ENCODE assay signal across 9 cellular contexts in the genomic region with DNA sequence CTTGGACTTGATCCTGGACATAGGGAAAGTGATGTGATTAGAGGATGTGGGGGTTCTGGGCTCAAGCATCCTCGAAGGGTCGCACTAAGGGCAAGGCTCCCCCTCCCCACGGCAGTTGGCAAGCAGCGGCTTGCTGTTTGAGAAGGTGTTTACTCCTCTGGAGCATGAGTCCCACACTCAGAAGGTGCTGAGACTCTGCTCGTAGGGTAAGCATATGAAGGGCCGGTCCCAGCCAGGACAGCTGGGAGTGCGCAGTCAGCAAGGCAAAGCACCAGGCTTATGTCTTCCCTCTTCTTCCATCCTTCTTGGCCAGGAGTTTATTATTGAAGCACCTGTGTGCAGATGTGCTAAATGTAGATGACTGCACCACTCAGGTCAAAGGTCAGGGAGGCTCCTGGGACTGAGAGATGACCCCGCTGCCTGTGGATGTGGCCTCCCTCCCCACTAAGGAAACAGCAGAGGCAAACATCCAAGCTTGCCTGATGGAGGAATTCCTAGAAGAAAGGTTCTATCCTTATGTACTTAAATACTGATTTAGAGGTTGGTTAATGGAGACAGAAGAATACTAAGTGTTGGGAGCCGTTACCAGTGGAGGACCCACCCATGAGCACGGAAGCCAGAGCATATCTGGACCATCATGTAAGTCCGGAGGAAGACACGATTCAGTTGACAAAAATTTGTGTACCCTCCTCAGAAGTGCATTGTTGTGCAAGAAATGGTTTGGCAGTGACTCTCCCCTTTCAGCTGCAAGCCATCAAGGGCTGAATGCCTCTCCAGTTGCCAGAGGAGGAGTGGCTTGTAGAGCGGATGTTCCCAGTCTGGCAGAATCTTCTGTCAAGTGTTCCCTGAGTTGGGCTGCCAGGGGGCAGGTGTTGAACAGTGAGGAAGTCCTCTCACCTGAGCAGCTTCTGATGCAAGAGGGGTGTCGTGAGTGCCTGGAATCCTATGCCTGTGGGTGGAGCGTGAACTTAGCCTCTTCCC. TPM values are rescaled to one million over a fixed set of nuclear protein-coding genes. Genes with fewer than 3 reads are reported as not detected.
DNase-seq lines count a peak whose midpoint lies in the region; ATAC-seq, FAIRE-seq and TF ChIP-seq lines count a peak whose summit lies in the region.
"Had no signal": no experiment of that assay in that cellular context is flagged by ENCODE, and none has a peak within 500 bp of the region (broad histone marks: within the 10 kb centered on the region; RNA-seq: fewer than 3 reads in every experiment).

No MANE protein-coding gene starts in this region.

- H3K27me3 ChIP-seq in bronchial epithelial cell (ENCODE audit: control insufficient read depth, insufficient read depth, low read length) (no peaks in the 10 kb centered on the region), liver (ENCODE audit: control insufficient read depth in 4 of 4, insufficient read depth in 4 of 4, low read length in 3 of 4) (no peaks in the 10 kb centered on the region), upper lobe of right lung (no peaks in the 10 kb centered on the region), SJCRH30 (peaks cover 7% of the 10 kb centered on the region; the same call in 1 of the 2 replicates)

- no peak overlapping the region for H3K9ac ChIP-seq in liver (ENCODE audit: low read depth in 1 of 2, low read length in 2 of 2)

- DNase-seq in A549 (ENCODE audit: low read depth in 1 of 2, low spot score in 1 of 2) (peak in 1 of 2 experiments; percentile 47), M059J (ENCODE audit: low read depth) (peak; percentile 86), bronchial epithelial cell (ENCODE audit: low read depth) (peak; percentile 99), upper lobe of right lung (peak; percentile 89), SJCRH30 (no peak)
- no peak for DNase-seq in stimulated activated CD4-positive, alpha-beta T cell treated with anti-CD3 and anti-CD28 coated beads, Interleukin-4, amount 100 ng/mL, for 1 hour

- peak overlapping the region; percentile 53 for H3K4me2 ChIP-seq in A549

- H3K4me1 ChIP-seq in A549 (peaks cover 48% of the 10 kb centered on the region), liver (ENCODE audit: control insufficient read depth in 4 of 4, insufficient read depth in 4 of 4, low read length in 3 of 4) (peaks cover 11 to 35% (median 27%) of the 10 kb centered on the region in 4 donors), upper lobe of right lung (peaks cover 36% of the 10 kb centered on the region), SJCRH30 (peaks cover 2% of the 10 kb centered on the region; the same call in 1 of the 2 replicates)

- TF ChIP-seq CTCF in A549 (IDR thresholded peaks at IDR 0.05), result no peak
- peak; percentile 36 for TF ChIP-seq CTCF in bronchial epithelial cell (IDR thresholded peaks at IDR 0.05; ENCODE audit: insufficient read depth, low read length, severe bottlenecking)
- no peak for TF ChIP-seq CTCF in liver (IDR thresholded peaks at IDR 0.05; ENCODE audit: low read depth, low read length, missing input control)
- no peak for TF ChIP-seq CTCF in upper lobe of right lung (IDR thresholded peaks at IDR 0.05)

- WGBS in A549 (ENCODE audit: missing lambda C conversion rate), result 73% methylated on average over 15 of the region's 15 CpGs
- WGBS in liver, result 57% methylated on average over 15 of the region's 15 CpGs

- TF ChIP-seq EP300 in A549 (IDR thresholded peaks at IDR 0.05), result no peak

- H3K9me3 ChIP-seq in A549, result no peaks in the 10 kb centered on the region
- H3K9me3 ChIP-seq in liver (ENCODE audit: control insufficient read depth in 4 of 4, low read length in 3 of 4), result no peaks in the 10 kb centered on the region
- no peaks in the 10 kb centered on the region for H3K9me3 ChIP-seq in upper lobe of right lung
- H3K9me3 ChIP-seq in SJCRH30 (replicated peaks), result no peaks in the 10 kb centered on the region

- intact Hi-C loops in upper lobe of right lung (cut with DNase I), result no loop called here

- CTCF ChIA-PET in A549 (lab: Yijun Ruan, JAX), result interaction anchor here (0.7 to 2.0 kb wide), 9 partner anchors 12 to 139 kb away, joined by 3 to 7 read pairs (median 3); no protein-coding TSS in a partner anchor

- H3K36me3 ChIP-seq in bronchial epithelial cell (ENCODE audit: control insufficient read depth, insufficient read depth, low read length) (no peaks in the 10 kb centered on the region), liver (ENCODE audit: control insufficient read depth in 4 of 4, insufficient read depth in 3 of 4, low read depth in 1 of 4, low read length in 3 of 4) (no peaks in the 10 kb centered on the region), upper lobe of right lung (no peaks in the 10 kb centered on the region), SJCRH30 (no peaks in the 10 kb centered on the region)

- no peak for TF ChIP-seq POLR2A in A549 (IDR thresholded peaks at IDR 0.05; ENCODE audit: low read length)

- TF ChIP-seq RAD21 in A549 (conservative IDR thresholded peaks at IDR 0.05 in 1 of 2, IDR thresholded peaks at IDR 0.05 in 1 of 2) (no peak), liver (IDR thresholded peaks at IDR 0.05) (peak; percentile 68 to 80)

- POLR2A ChIA-PET in A549 (lab: Yijun Ruan, JAX), result interaction anchor here (1.2 to 2.3 kb wide), 3 partner anchors 27 to 88 kb away, joined by 3 to 10 read pairs (median 5); no protein-coding TSS in a partner anchor

- no peak for FAIRE-seq in A549 (lab: Jason Lieb, UNC)
- FAIRE-seq in bronchial epithelial cell (lab: Jason Lieb, UNC), result peak; percentile 98
- FAIRE-seq: TTC549 had no signal

- H3K4me3 ChIP-seq in A549 (no peak overlapping the region), bronchial epithelial cell (ENCODE audit: low read depth, low read length) (no peak overlapping the region), liver (ENCODE audit: low read depth in 1 of 3, low read length in 3 of 3) (no peak overlapping the region), upper lobe of right lung (no peak overlapping the region), SJCRH30 (no peak overlapping the region)

- H3K27ac ChIP-seq in A549 (peak overlapping the region; percentile 35 to 89; a peak in 4 of 6 replicates), liver (ENCODE audit: low read depth in 1 of 2, low read length in 2 of 2) (peak overlapping the region; percentile 74 to 80), upper lobe of right lung (peak overlapping the region; percentile 89), SJCRH30 (no peak overlapping the region)

- ATAC-seq in A549 (peak in 1 of 2 experiments; percentile 30; a peak in 3 of 6 replicates), upper lobe of right lung (peak; percentile 83), HG03469 (IDR thresholded peaks at IDR 0.05; ENCODE audit: unreplicated experiment) (no peak)

TF ChIP-seq in A549, 52 proteins besides CTCF, POLR2A, EP300 and RAD21:
- TF ChIP-seq CEBPB (IDR thresholded peaks at IDR 0.05), result peak in 1 of 2 experiments; percentile 49; a peak in 1 of 4 replicates
- TF ChIP-seq MAZ (IDR thresholded peaks at IDR 0.05; ENCODE audit: borderline replicate concordance, low read depth, low read length), result no peak
- no peak for TF ChIP-seq TP53 (CRISPR knock-in tag; IDR thresholded peaks at IDR 0.05)

TF ChIP-seq in liver, 16 proteins besides CTCF, POLR2A, EP300 and RAD21 (continues in another document):
- TF ChIP-seq RXRA (IDR thresholded peaks at IDR 0.05) (peak; percentile 94 to 98), FOXA2 (IDR thresholded peaks at IDR 0.05) (peak; percentile 50), GABPA (IDR thresholded peaks at IDR 0.05 in 1 of 2, conservative IDR thresholded peaks at IDR 0.05 in 1 of 2) (peak; percentile 32 to 81), HNF4A (conservative IDR thresholded peaks at IDR 0.05) (peak; percentile 91 to 94), YY1 (IDR thresholded peaks at IDR 0.05) (peak; percentile 80), MAX (IDR thresholded peaks at IDR 0.05) (peak; percentile 97), TAF1 (conservative IDR thresholded peaks at IDR 0.05) (peak; percentile 29), ATF3 (IDR thresholded peaks at IDR 0.05) (peak; percentile 93), NR2F2 (IDR thresholded peaks at IDR 0.05) (peak; percentile 82), JUND (IDR thresholded peaks at IDR 0.05) (peak; percentile 87 to 90)

RNA-seq across cellular contexts. Expression of gene CDKN2AIPNL, which starts 27.2 kb away (rescaled TPM):
- 42.4 and 49.9 TPM in 2 replicates for polyA plus RNA-seq in A549 (2011; rRNA removed)
- polyA plus RNA-seq in A549 (2012; cell fraction: cytosol; rRNA removed), result 29.8 and 37.9 TPM in 2 replicates
- 9.4 and 13.6 TPM in 2 replicates for polyA plus RNA-seq in A549 (2012; cell fraction: nucleus; rRNA removed)
- polyA plus RNA-seq in A549 (2017; fragmentation: RNase III; extraction: RNeasy Plus Mini Kit Qiagen cat#74134 plus additional on column Dnase treatment), result 44.7 to 48.0 TPM (median 44.9 TPM) in 3 replicates
- polyA minus RNA-seq in A549 (2011; rRNA and poly(A)+ RNA removed), result 8.5 and 9.5 TPM in 2 replicates
- total RNA-seq in M059J (2014; rRNA removed; shearing (Covaris generic)), result 29.9 and 37.1 TPM in 2 replicates
- 37.1 and 45.1 TPM in 2 replicates for total RNA-seq in bronchial epithelial cell
- total RNA-seq in liver, result 10 to 100 TPM in 1 of 2 donors, 1 to 10 TPM in 1; 7.8 to 10.8 TPM
- polyA plus RNA-seq in liver, result 10 to 100 TPM in 1 of 2 donors, 1 to 10 TPM in 1; 7.2 to 13.3 TPM
- 16.5 TPM for total RNA-seq in upper lobe of right lung
- 51.3 and 62.4 TPM in 2 replicates for total RNA-seq in SJCRH30 (2014; rRNA removed; shearing (Covaris generic))

Comparison
In these comparisons a context has a peak if more than half of its experiments do, and no peak if none do; other contexts are left out.
1. DNase-seq: peak in M059J (single experiment), bronchial epithelial cell (single experiment) and upper lobe of right lung (single experiment); none in SJCRH30 (0 of 2) and stimulated activated CD4-positive, alpha-beta T cell treated with anti-CD3 and anti-CD28 coated beads, Interleukin-4, amount 100 ng/mL, for 1 hour (single experiment).